Comparison of ENCODE assay signal across 8 cellular contexts in genomic region chr6:29976253-29976587, GRCh38. TPM values are rescaled to one million over a fixed set of nuclear protein-coding genes. Genes with fewer than 3 reads are reported as not detected.
A peak's percentile ranks its signal among the peaks of the same experiment; 100 is the strongest.
DNase-seq lines count a peak whose midpoint lies in the region; ATAC-seq and TF ChIP-seq lines count a peak whose summit lies in the region.

No MANE protein-coding gene starts in this region.

- H3K36me3 Mint-ChIP-seq in nephron (ENCODE audit: low read depth), result no peaks in the 10 kb centered on the region

- ATAC-seq in HG02571 (IDR thresholded peaks at IDR 0.05; ENCODE audit: unreplicated experiment), result no peak

- H3K36me3 ChIP-seq in BJ (ENCODE audit: control insufficient read depth, insufficient read depth, low read length) (no peaks in the 10 kb centered on the region), MG63 (no peaks in the 10 kb centered on the region)

- peak overlapping the region; percentile 87 to 90 (median 88) for H3K4me3 Mint-ChIP-seq in nephron

- peak overlapping the region in 32 of 59 donors; percentile 17 to 89 (median 76) for H3K27ac ChIP-seq in dorsolateral prefrontal cortex

- no peaks in the 10 kb centered on the region for H3K9me3 Mint-ChIP-seq in nephron

- TF ChIP-seq CTCF in BJ (IDR thresholded peaks at IDR 0.05; ENCODE audit: insufficient read depth, low read depth, low read length), result no peak
- no peak for TF ChIP-seq CTCF in dorsolateral prefrontal cortex (IDR thresholded peaks at IDR 0.05 in 54 of 56, conservative IDR thresholded peaks at IDR 0.05 in 2 of 56; ENCODE audit: low read depth in 1 of 56, partially characterized antibody in 56 of 56)
- TF ChIP-seq CTCF in nephron (IDR thresholded peaks at IDR 0.05; ENCODE audit: unreplicated experiment in 3 of 3), result no peak

- CTCF ChIA-PET in BJ (lab: Yijun Ruan, JAX), result interaction anchor here (0.9 to 2.3 kb wide), 8 partner anchors 9 to 133 kb away, joined by 3 to 6 read pairs (median 4); no protein-coding TSS in a partner anchor

- H3K27me3 ChIP-seq in BJ (ENCODE audit: control insufficient read depth, insufficient read depth, low read length), result peaks cover 12% of the 10 kb centered on the region
- H3K27me3 ChIP-seq in MG63, result no peaks in the 10 kb centered on the region
- peaks cover 0 to 5% (median 0%) of the 10 kb centered on the region in 45 donors for H3K27me3 ChIP-seq in dorsolateral prefrontal cortex

- peak overlapping the region; percentile 52 for H3K4me3 ChIP-seq in BJ (ENCODE audit: low read depth, low read length)
- H3K4me3 ChIP-seq in MG63, result peak overlapping the region; percentile 53
- H3K4me3 ChIP-seq in dorsolateral prefrontal cortex, result peak overlapping the region; percentile 23 to 77 (median 61)

- peaks cover 65% of the 10 kb centered on the region for H3K27me3 Mint-ChIP-seq in nephron (ENCODE audit: low read depth)

- intact Hi-C loops in dorsolateral prefrontal cortex (cut with DNase I), result no loop called here

- DNase-seq in BJ (ENCODE audit: low read depth), result no peak
- DNase-seq in MG63, result no peak
- DNase-seq in dorsolateral prefrontal cortex, result no peak
- no peak for DNase-seq in stimulated activated CD4-positive, alpha-beta T cell treated with anti-CD3 and anti-CD28 coated beads, Interleukin-12 subunit alpha, Interleukin-12 subunit beta, amount 100 ng/mL, for 4 hours
- DNase-seq in DMS79 treated with DMSO at 0.1 percent for 48 hours (lab: John Stamatoyannopoulos, UW), result no peak
- no peak for DNase-seq in ureter (ENCODE audit: low spot score)

- POLR2A ChIA-PET in BJ (lab: Charles Lee), result interaction anchor here (0.6 kb wide), 1 partner anchor 13 kb away, joined by 4 read pairs; no protein-coding TSS in a partner anchor

- H3K27ac Mint-ChIP-seq in nephron, result peak overlapping the region in 1 of 3 experiments; percentile 29

- H3K9me3 ChIP-seq in MG63, result no peaks in the 10 kb centered on the region

- peaks cover 24% of the 10 kb centered on the region for H3K4me1 Mint-ChIP-seq in nephron

RNA-seq across cellular contexts. Expression of gene HLA-A, which starts 33.9 kb away (rescaled TPM):
- 505 and 737 TPM in 2 replicates for polyA plus RNA-seq in BJ (2011; rRNA removed)
- polyA minus RNA-seq in BJ (2011; rRNA and poly(A)+ RNA removed), result 47.1 and 51.3 TPM in 2 replicates
- 139 and 315 TPM in 2 replicates for total RNA-seq in MG63 (2014; rRNA removed; shearing (Covaris generic); ENCODE audit: low replicate concordance)
- total RNA-seq in dorsolateral prefrontal cortex (100 to 1,000 TPM in 84 of 120 experiments, 10 to 100 TPM in 36; 40.9 to 370 (median 124) TPM), ureter (304 TPM)
